Comparison of ENCODE assay signal across 11 cellular contexts in genomic region chr19:39825093-39825463, GRCh38. TPM values are rescaled to one million over a fixed set of nuclear protein-coding genes. Genes with fewer than 3 reads are reported as not detected.
A peak's percentile ranks its signal among the peaks of the same experiment; 100 is the strongest.
DNase-seq lines count a peak whose midpoint lies in the region; ATAC-seq, FAIRE-seq and TF ChIP-seq lines count a peak whose summit lies in the region.
"Had no signal": no experiment of that assay in that cellular context is flagged by ENCODE, and none has a peak within 500 bp of the region (broad histone marks: within the 10 kb centered on the region; RNA-seq: fewer than 3 reads in every experiment).

No MANE protein-coding gene starts in this region.

- no peaks in the 10 kb centered on the region; the same call in 1 of the 2 replicates for H4K20me1 ChIP-seq in IMR-90 (ENCODE audit: insufficient read depth, low read length)

- H4K8ac ChIP-seq in IMR-90 (ENCODE audit: low read depth in 2 of 2, low read length in 2 of 2) (peak overlapping the region; percentile 65 to 96), mesendoderm (ENCODE audit: low read depth, low read length) (no peak overlapping the region)

- in situ Hi-C loops in IMR-90 (cut with MboI; ENCODE audit: low sequenced_read_pairs): loop anchor here (25.0 kb wide), 1 partner anchor 388 kb away; the partner anchor contains the start of genes RPS16 and SUPT5H

- FAIRE-seq in GM19239 (lab: Jason Lieb, UNC): no peak
- FAIRE-seq: G401.6 had no signal

- H3K27ac ChIP-seq in IMR-90 (ENCODE audit: insufficient read depth, low read length) (no peak overlapping the region), dorsolateral prefrontal cortex (peak overlapping the region in 50 of 59 donors; percentile 3 to 91 (median 74)), mesendoderm (ENCODE audit: low read depth, low read length) (no peak overlapping the region), thoracic aorta (peak overlapping the region; percentile 38 to 67)
- H3K27ac ChIP-seq: epithelial cell of prostate had no signal

- H3K4me2 ChIP-seq in IMR-90 (ENCODE audit: low read depth, low read length): no peak overlapping the region
- H3K4me2 ChIP-seq in mesendoderm (ENCODE audit: low read length): peak overlapping the region; percentile 75

- dilution Hi-C loops in IMR-90 (cut with HindIII; ENCODE audit: low sequenced_read_pairs, unreplicated experiment): no loop called here

- H2AK9ac ChIP-seq in IMR-90 (replicated peaks; ENCODE audit: low read depth, low read length, poor library complexity): peak overlapping the region; percentile 58

- H2AK5ac ChIP-seq in IMR-90 (ENCODE audit: low read depth, low read length) (no peak overlapping the region), mesendoderm (ENCODE audit: low read length) (no peak overlapping the region)

- H3K4me3 ChIP-seq in IMR-90 (ENCODE audit: insufficient read depth, low read depth, low read length) (no peak overlapping the region), dorsolateral prefrontal cortex (peak overlapping the region in 52 of 59 donors; percentile 71 to 97 (median 89)), mesendoderm (ENCODE audit: low read length) (no peak overlapping the region), thoracic aorta (peak overlapping the region; percentile 75)

- no peak overlapping the region for H3K14ac ChIP-seq in IMR-90 (replicated peaks; ENCODE audit: low read depth, low read length)

- peak overlapping the region; percentile 96 for H2AFZ ChIP-seq in IMR-90 (replicated peaks; ENCODE audit: low read length, poor library complexity)

- ATAC-seq in IMR-90 (ENCODE audit: low read depth): no peak
- no peak for ATAC-seq in thoracic aorta (ENCODE audit: insufficient number of reproducible peaks, low FRiP score, low read depth)

- TF ChIP-seq RAD21 in IMR-90 (IDR thresholded peaks at IDR 0.05; ENCODE audit: low read length): no peak

- intact Hi-C loops in IMR-90 (cut with micrococcal nuclease): no loop called here
- intact Hi-C loops in dorsolateral prefrontal cortex (cut with DNase I): no loop called here

- no CpG with 5 or more reads among the region's 11 CpGs for WGBS in IMR-90 (ENCODE audit: extremely low coverage in 2 of 2, insufficient read length in 1 of 2), 2 experiments
- WGBS in mesendoderm (ENCODE audit: extremely low coverage, insufficient coverage, low lambda C conversion rate): no CpG with 5 or more reads among the region's 11 CpGs

- H3K36me3 ChIP-seq in IMR-90 (ENCODE audit: control insufficient read depth, insufficient read depth, low read length): peaks cover 26% of the 10 kb centered on the region
- H3K36me3 ChIP-seq in mesendoderm (ENCODE audit: control insufficient read depth, insufficient read depth, low read length): peaks cover 2% of the 10 kb centered on the region
- H3K36me3 ChIP-seq in thoracic aorta: peaks cover 21% of the 10 kb centered on the region

- H3K4ac ChIP-seq in IMR-90 (ENCODE audit: low read depth, low read length) (0 out of 2 replicates have a peak overlapping the region, but pooled peaks have one; percentile 64), mesendoderm (ENCODE audit: low read depth, low read length) (no peak overlapping the region)

- no peak overlapping the region for H3K56ac ChIP-seq in IMR-90 (ENCODE audit: extremely low read depth, insufficient read depth, low read length)
- H3K56ac ChIP-seq in mesendoderm (ENCODE audit: low read length): peak overlapping the region; percentile 76

- TF ChIP-seq POLR2A in IMR-90 (IDR thresholded peaks at IDR 0.05; ENCODE audit: low read depth, low read length): no peak

- H4K91ac ChIP-seq in IMR-90 (ENCODE audit: insufficient read depth, low read depth, low read length): no peak overlapping the region; the same call in 1 of the 2 replicates

- H3K4me1 ChIP-seq in IMR-90 (ENCODE audit: control insufficient read depth, insufficient read depth, low read length) (peaks cover 7% of the 10 kb centered on the region), mesendoderm (ENCODE audit: control insufficient read depth, low read depth, low read length) (no peaks in the 10 kb centered on the region), thoracic aorta (ENCODE audit: control insufficient read depth in 1 of 2, low read depth in 2 of 2) (peaks cover 3 to 13% of the 10 kb centered on the region in 2 donors)

- H3K9me1 ChIP-seq in IMR-90 (ENCODE audit: insufficient read depth, low read length): peaks cover 10% of the 10 kb centered on the region; the same call in 1 of the 2 replicates

- H3K79me2 ChIP-seq in mesendoderm (ENCODE audit: control insufficient read depth, insufficient read depth, low read length): no peaks in the 10 kb centered on the region

- H4K5ac ChIP-seq in IMR-90 (ENCODE audit: low read depth, low read length) (peak overlapping the region; percentile 20), mesendoderm (ENCODE audit: low read length) (peak overlapping the region; percentile 87)

- H2BK15ac ChIP-seq in IMR-90 (ENCODE audit: low read depth, low read length) (no peak overlapping the region), mesendoderm (replicated peaks; ENCODE audit: low read depth) (no peak overlapping the region)

- H3K27me3 ChIP-seq in IMR-90 (ENCODE audit: control insufficient read depth, insufficient read depth, low read length): no peaks in the 10 kb centered on the region
- H3K27me3 ChIP-seq in dorsolateral prefrontal cortex: no peaks in the 10 kb centered on the region
- no peaks in the 10 kb centered on the region for H3K27me3 ChIP-seq in mesendoderm (ENCODE audit: insufficient read depth, low read length, poor library complexity)
- H3K27me3 ChIP-seq in thoracic aorta (replicated peaks; ENCODE audit: insufficient read depth): no peaks in the 10 kb centered on the region

- CTCF ChIA-PET in IMR-90 (lab: Yijun Ruan, JAX): no interaction called here

- no TSS peak for BruUV-seq in IMR-90 (replicated peaks; lab: Mats Ljungman, UMichigan)

- H2BK20ac ChIP-seq in IMR-90 (ENCODE audit: low read depth, low read length): no peak overlapping the region

- TF ChIP-seq CTCF in IMR-90 (conservative IDR thresholded peaks at IDR 0.05; ENCODE audit: low read depth, low read length) (no peak), dorsolateral prefrontal cortex (IDR thresholded peaks at IDR 0.05 in 54 of 56, conservative IDR thresholded peaks at IDR 0.05 in 2 of 56; ENCODE audit: low read depth in 1 of 56, partially characterized antibody in 56 of 56) (no peak), thoracic aorta (IDR thresholded peaks at IDR 0.05) (no peak)

- H3K9ac ChIP-seq in IMR-90 (ENCODE audit: low read depth, low read length): no peak overlapping the region
- H3K9ac ChIP-seq in mesendoderm (ENCODE audit: low read length): peak overlapping the region; percentile 66

- H3K9me3 ChIP-seq in IMR-90 (ENCODE audit: control insufficient read depth, insufficient read depth, low read length) (no peaks in the 10 kb centered on the region), thoracic aorta (no peaks in the 10 kb centered on the region)

- H3K18ac ChIP-seq in IMR-90 (ENCODE audit: low read depth, low read length) (no peak overlapping the region), mesendoderm (ENCODE audit: low read length) (no peak overlapping the region)

- H2BK120ac ChIP-seq in IMR-90 (ENCODE audit: low read depth, low read length): no peak overlapping the region
- no peak overlapping the region for H2BK120ac ChIP-seq in mesendoderm (ENCODE audit: low read depth, low read length)

- no peak for DNase-seq in IMR-90
- DNase-seq in dorsolateral prefrontal cortex: no peak
- no peak for DNase-seq in mesendoderm
- DNase-seq in thoracic aorta (ENCODE audit: low spot score): no peak
- DNase-seq in GM19239 (ENCODE audit: insufficient read length, low spot score): no peak
- no peak for DNase-seq in AG08396 (ENCODE audit: low spot score)
- no peak for DNase-seq in germinal center (ENCODE audit: low spot score)

- peaks cover 8 to 18% of the 10 kb centered on the region in 2 experiments for H3K79me1 ChIP-seq in IMR-90 (ENCODE audit: low read depth in 1 of 2, low read length in 2 of 2)
- H3K79me1 ChIP-seq in mesendoderm (ENCODE audit: low read length): no peaks in the 10 kb centered on the region

- no peak overlapping the region for H2BK5ac ChIP-seq in IMR-90 (ENCODE audit: low read depth, low read length, poor library complexity, severe bottlenecking)
- H2BK5ac ChIP-seq in mesendoderm (ENCODE audit: low read length): no peak overlapping the region

- POLR2A ChIA-PET in IMR-90 (lab: Charles Lee; ENCODE audit: unreplicated experiment): no interaction called here

- H3K23ac ChIP-seq in IMR-90 (ENCODE audit: low read depth, low read length) (no peak overlapping the region), mesendoderm (ENCODE audit: low read length) (no peak overlapping the region)

TF ChIP-seq in IMR-90, 13 proteins besides CTCF, POLR2A, EP300 and RAD21 (continues in another document):
- TF ChIP-seq USF2 (IDR thresholded peaks at IDR 0.05; ENCODE audit: low read depth, low read length): no peak

RNA-seq across cellular contexts. Expression of gene DYRK1B, which starts 8.9 kb away (rescaled TPM):
- total RNA-seq in IMR-90 (2012; rRNA removed) (2.7 and 3.6 TPM in 2 replicates), dorsolateral prefrontal cortex (10 to 100 TPM; 19.2 to 46.1 (median 32.8) TPM), thoracic aorta (10 to 100 TPM in 1 of 2 donors, 1 to 10 TPM in 1; 8.9 to 10.2 TPM)
- 10.2 and 11.4 TPM in 2 replicates for polyA plus RNA-seq in IMR-90 (2012; rRNA removed)
- 10.2 and 18.8 TPM in 2 replicates for polyA plus RNA-seq in IMR-90 (2012; cell fraction: cytosol; rRNA removed)
- 34.3 and 52.3 TPM in 2 replicates for polyA plus RNA-seq in IMR-90 (2012; cell fraction: nucleus; rRNA removed; ENCODE audit: low replicate concordance)
- polyA plus RNA-seq in mesendoderm (2013, experiment 1 of 2): 5.9 TPM
- 5.9 TPM for polyA plus RNA-seq in mesendoderm (2013, experiment 2 of 2)

RNA-seq across cellular contexts. Expression of gene FBL, which starts 21.1 kb away (rescaled TPM):
- 211 and 259 TPM in 2 replicates for total RNA-seq in IMR-90 (2012; rRNA removed)
- 405 and 446 TPM in 2 replicates for polyA plus RNA-seq in IMR-90 (2012; rRNA removed)
- 291 and 322 TPM in 2 replicates for polyA plus RNA-seq in IMR-90 (2012; cell fraction: cytosol; rRNA removed)
- 96.8 and 135 TPM in 2 replicates for polyA plus RNA-seq in IMR-90 (2012; cell fraction: nucleus; rRNA removed; ENCODE audit: low replicate concordance)
- total RNA-seq in dorsolateral prefrontal cortex: 100 to 1,000 TPM in 1 of 120 experiments, 10 to 100 TPM in 119; 43.4 to 102 (median 66.4) TPM
- 572 TPM for polyA plus RNA-seq in mesendoderm (2013, experiment 1 of 2)
- 587 TPM for polyA plus RNA-seq in mesendoderm (2013, experiment 2 of 2)
- total RNA-seq in thoracic aorta: 100 to 1,000 TPM in 1 of 2 donors, 10 to 100 TPM in 1; 52.7 to 103 TPM

RNA-seq across cellular contexts. Expression of gene LEUTX, which starts 46.4 kb away (rescaled TPM):
- not detected in 2 replicates for total RNA-seq in IMR-90 (2012; rRNA removed)
- polyA plus RNA-seq in IMR-90 (2012; rRNA removed): not detected in 2 replicates
- polyA plus RNA-seq in IMR-90 (2012; cell fraction: cytosol; rRNA removed): not detected in 2 replicates
- not detected in 2 replicates for polyA plus RNA-seq in IMR-90 (2012; cell fraction: nucleus; rRNA removed; ENCODE audit: low replicate concordance)
- total RNA-seq in dorsolateral prefrontal cortex: not detected
- not detected for polyA plus RNA-seq in mesendoderm (2013, experiment 1 of 2)
- polyA plus RNA-seq in mesendoderm (2013, experiment 2 of 2): not detected
- not detected for total RNA-seq in thoracic aorta
- total RNA-seq: activated CD4-positive, alpha-beta T cell treated with anti-CD3 and anti-CD28 coated beads, Interleukin-2, amount 10 ng/mL, durations not matched to agents 7 days and 5 days; left lobe of liver had no signal

Comparison
In these comparisons a context has a peak if more than half of its experiments do, and no peak if none do; other contexts are left out.
1. H3K27ac ChIP-seq: peak in dorsolateral prefrontal cortex (50 of 59) and thoracic aorta (2 of 2); none in IMR-90 (single experiment) and mesendoderm (single experiment).
2. H3K4me3 ChIP-seq: peak in dorsolateral prefrontal cortex (52 of 59) and thoracic aorta (single experiment); none in IMR-90 (single experiment) and mesendoderm (single experiment).